In the genomic region with DNA sequence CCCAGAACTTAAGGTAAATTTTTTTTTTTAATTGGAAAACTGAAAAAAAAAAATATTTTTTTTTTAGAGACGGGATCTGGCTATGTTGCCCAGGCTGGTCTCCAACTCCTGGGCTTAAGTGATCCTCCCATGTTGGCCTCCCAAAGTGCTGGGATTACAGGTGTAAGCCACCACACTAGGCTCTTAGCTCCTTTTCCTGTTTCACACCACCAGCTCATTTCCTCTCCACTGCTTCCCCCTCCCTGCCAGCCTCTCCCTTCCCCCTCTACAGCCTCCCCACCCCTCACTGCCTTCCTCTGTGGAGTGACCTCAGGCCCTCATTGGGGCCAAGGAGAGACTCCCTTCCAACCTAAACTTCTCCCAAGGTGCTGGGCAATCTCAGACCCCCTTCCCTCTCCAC, we compare ENCODE assay signal across 1 cellular context.
TF ChIP-seq lines count a peak whose summit lies in the region.

No MANE protein-coding gene starts in this region.

TF ChIP-seq in HepG2, 621 proteins besides CTCF, POLR2A, EP300 and RAD21 (continued from another document):
- TF ChIP-seq, protein P1, sequence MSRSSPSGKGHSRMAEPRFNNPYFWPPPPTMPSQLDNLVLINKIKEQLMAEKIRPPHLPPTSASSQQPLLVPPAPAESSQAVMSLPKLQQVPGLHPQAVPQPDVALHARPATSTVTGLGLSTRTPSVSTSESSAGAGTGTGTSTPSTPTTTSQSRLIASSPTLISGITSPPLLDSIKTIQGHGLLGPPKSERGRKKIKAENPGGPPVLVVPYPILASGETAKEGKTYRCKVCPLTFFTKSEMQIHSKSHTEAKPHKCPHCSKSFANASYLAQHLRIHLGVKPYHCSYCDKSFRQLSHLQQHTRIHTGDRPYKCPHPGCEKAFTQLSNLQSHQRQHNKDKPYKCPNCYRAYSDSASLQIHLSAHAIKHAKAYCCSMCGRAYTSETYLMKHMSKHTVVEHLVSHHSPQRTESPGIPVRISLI (CRISPR knock-in tag; IDR thresholded peaks at IDR 0.05; ENCODE audit: borderline replicate concordance): no peak
- TF ChIP-seq ARID2 (CRISPR knock-in tag; IDR thresholded peaks at IDR 0.05; ENCODE audit: borderline replicate concordance) (no peak), SRSF4 (IDR thresholded peaks at IDR 0.05; ENCODE audit: low read depth, low read length, poor library complexity, severe bottlenecking) (no peak), ZSCAN30 (CRISPR knock-in tag; IDR thresholded peaks at IDR 0.05) (no peak), ATRX (CRISPR knock-in tag; IDR thresholded peaks at IDR 0.05; ENCODE audit: borderline replicate concordance) (no peak), ZMYM4 (CRISPR knock-in tag; IDR thresholded peaks at IDR 0.05) (no peak)
